In the genomic region with DNA sequence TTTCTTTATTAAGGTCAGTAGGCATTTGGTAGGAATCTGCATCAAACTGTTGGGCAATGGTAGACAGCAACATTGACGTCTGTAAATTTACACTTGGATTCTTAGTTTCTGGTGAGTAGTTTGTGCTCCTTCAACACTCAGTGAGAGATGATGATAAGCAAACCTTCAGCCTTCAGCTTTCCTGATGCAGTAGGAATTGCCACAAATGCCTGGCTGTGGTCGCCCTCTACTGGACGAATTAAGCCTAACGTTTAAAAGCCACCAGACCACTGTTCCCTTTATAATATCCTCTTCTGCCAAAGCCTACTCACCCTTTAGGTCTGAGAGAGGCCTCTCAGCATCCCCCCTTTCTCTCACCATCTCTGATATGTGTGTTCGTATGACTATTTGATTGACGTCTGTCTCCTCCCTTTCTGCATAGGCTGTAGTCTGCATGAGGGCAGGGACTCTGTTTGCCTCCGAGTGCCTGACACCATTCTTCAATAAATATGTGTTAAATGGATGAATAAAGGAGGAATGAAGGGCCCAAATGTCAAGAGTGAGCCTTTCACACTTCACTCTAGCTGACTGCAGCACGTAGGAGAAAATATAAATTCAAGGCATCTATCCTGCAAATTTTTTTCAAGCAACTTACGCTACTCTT, we compare ENCODE assay signal across 9 cellular contexts. TPM values are rescaled to one million over a fixed set of nuclear protein-coding genes. Genes with fewer than 3 reads are reported as not detected.
A peak's percentile ranks its signal among the peaks of the same experiment; 100 is the strongest.
DNase-seq lines count a peak whose midpoint lies in the region; ATAC-seq and TF ChIP-seq lines count a peak whose summit lies in the region.
"Had no signal": no experiment of that assay in that cellular context is flagged by ENCODE, and none has a peak within 500 bp of the region (broad histone marks: within the 10 kb centered on the region; RNA-seq: fewer than 3 reads in every experiment).

No MANE protein-coding gene starts in this region.

- H3K9me3 ChIP-seq in Panc1 (ENCODE audit: control insufficient read depth, insufficient read depth, low read depth, low read length), result no peaks in the 10 kb centered on the region

- POLR2A ChIA-PET in Panc1 (lab: Charles Lee), result interaction anchor here (0.7 kb wide), 1 partner anchor 327 kb away, joined by 3 read pairs; no protein-coding TSS in a partner anchor

- no peak overlapping the region for H3K4me3 ChIP-seq in Panc1 (ENCODE audit: low read depth in 2 of 2, low read length in 2 of 2)

- no peaks in the 10 kb centered on the region for H3K36me3 ChIP-seq in Panc1 (ENCODE audit: control insufficient read depth, insufficient read depth, low read length)

- BruUV-seq in Panc1 (replicated peaks; lab: Mats Ljungman, UMichigan), result no TSS peak

- no peaks in the 10 kb centered on the region for H3K4me1 ChIP-seq in Panc1 (ENCODE audit: control insufficient read depth, insufficient read depth, low read length)

- ATAC-seq in GM21381 (IDR thresholded peaks at IDR 0.05; ENCODE audit: unreplicated experiment) (peak; percentile 93), Panc1 (peak; percentile 96), omental fat pad (ENCODE audit: low FRiP score) (peak; percentile 77)

- in situ Hi-C loops in Panc1 (cut with HindIII; ENCODE audit: low pct_unique_long_range_greater_than_20kb, low sequenced_read_pairs), result no loop called here

- DNase-seq in DMS114 treated with DMSO at 0.1 percent for 48 hours (lab: John Stamatoyannopoulos, UW; ENCODE audit: unreplicated experiment) (peak; percentile 63), HUDEP-2 (lab: John Stamatoyannopoulos, UW; ENCODE audit: unreplicated experiment in 76 of 76) (peak in 61 of 76 experiments; percentile 3 to 76 (median 40)), Panc1 (ENCODE audit: low read depth, low spot score) (peak; percentile 70), activated T-helper 1 cell treated with Interleukin-2 at 50 U/mL for 16 hours (ENCODE audit: low read depth) (peak; percentile 10), fibroblast of the conjunctiva (ENCODE audit: low read depth) (peak; percentile 54), omental fat pad (ENCODE audit: low spot score) (peak; percentile 31), type B pancreatic cell (ENCODE audit: extremely low spot score, unreplicated experiment) (no peak)

- peaks cover 3% of the 10 kb centered on the region for H3K27me3 Mint-ChIP-seq in type B pancreatic cell
- H3K27me3 Mint-ChIP-seq: dendritic cell treated with granulocyte-macrophage colony-stimulating factor and Interleukin-4, amounts not matched to agents 40 ng/mL and 50 ng/mL, for 4 days had no signal

- no peaks in the 10 kb centered on the region; the same call in 1 of the 2 replicates for H3K27me3 ChIP-seq in Panc1 (ENCODE audit: control insufficient read depth, insufficient read depth, low read length)

- TF ChIP-seq CTCF in Panc1 (IDR thresholded peaks at IDR 0.05) (peak; percentile 92), omental fat pad (IDR thresholded peaks at IDR 0.05) (peak in 1 of 3 donors; percentile 5), type B pancreatic cell (conservative IDR thresholded peaks at IDR 0.05) (peak; percentile 92)

- CTCF ChIA-PET in Panc1 (lab: Charles Lee), result interaction anchor here (0.6 kb wide), 2 partner anchors 25 to 358 kb away, joined by 4 to 12 read pairs; no protein-coding TSS in a partner anchor

- H3K27ac Mint-ChIP-seq in type B pancreatic cell, result no peak overlapping the region
- H3K27ac Mint-ChIP-seq: dendritic cell treated with granulocyte-macrophage colony-stimulating factor and Interleukin-4, amounts not matched to agents 40 ng/mL and 50 ng/mL, for 4 days had no signal

- intact Hi-C loops in Panc1 (cut with micrococcal nuclease; ENCODE audit: unreplicated experiment), result loop anchor here (2.0 to 5.0 kb wide), 2 partner anchors 305 to 326 kb away; a partner anchor contains a TSS

- H3K4me3 Mint-ChIP-seq in type B pancreatic cell, result no peak overlapping the region
- H3K4me3 Mint-ChIP-seq: dendritic cell treated with granulocyte-macrophage colony-stimulating factor and Interleukin-4, amounts not matched to agents 40 ng/mL and 50 ng/mL, for 4 days had no signal

- no peaks in the 10 kb centered on the region for H3K9me3 Mint-ChIP-seq in type B pancreatic cell
- H3K9me3 Mint-ChIP-seq: dendritic cell treated with granulocyte-macrophage colony-stimulating factor and Interleukin-4, amounts not matched to agents 40 ng/mL and 50 ng/mL, for 4 days had no signal

- no peaks in the 10 kb centered on the region for H3K36me3 Mint-ChIP-seq in type B pancreatic cell

- no peak overlapping the region for H3K27ac ChIP-seq in Panc1 (ENCODE audit: low read length)

- no peaks in the 10 kb centered on the region for H3K4me1 Mint-ChIP-seq in type B pancreatic cell (ENCODE audit: unreplicated experiment)

RNA-seq across cellular contexts. Expression of a gene that starts 47.0 kb away (rescaled TPM):
- total RNA-seq in Panc1 (2021; ENCODE audit: unreplicated experiment) (2.5 TPM), omental fat pad (10 to 100 TPM; 14.1 to 31.4 (median 24.2) TPM), type B pancreatic cell (ENCODE audit: low replicate concordance) (10.7 and 12.1 TPM in 2 replicates)
- 1.7 TPM for polyA plus RNA-seq in Panc1 (2012; ENCODE audit: insufficient read length)

RNA-seq across cellular contexts. Expression of a gene that starts 52.0 kb away (rescaled TPM):
- not detected for total RNA-seq in Panc1 (2021; ENCODE audit: unreplicated experiment)
- polyA plus RNA-seq in Panc1 (2012; ENCODE audit: insufficient read length), result not detected
- not detected for total RNA-seq in omental fat pad
- not detected in 2 replicates for total RNA-seq in type B pancreatic cell (ENCODE audit: low replicate concordance)

RNA-seq across cellular contexts. Expression of a gene that starts 57.3 kb away (rescaled TPM):
- total RNA-seq in Panc1 (2021; ENCODE audit: unreplicated experiment) (not detected), omental fat pad (not detected), type B pancreatic cell (ENCODE audit: low replicate concordance) (not detected in 2 replicates)
- not detected for polyA plus RNA-seq in Panc1 (2012; ENCODE audit: insufficient read length)
